8 cellular contexts compared by ENCODE assay signal in the genomic region with DNA sequence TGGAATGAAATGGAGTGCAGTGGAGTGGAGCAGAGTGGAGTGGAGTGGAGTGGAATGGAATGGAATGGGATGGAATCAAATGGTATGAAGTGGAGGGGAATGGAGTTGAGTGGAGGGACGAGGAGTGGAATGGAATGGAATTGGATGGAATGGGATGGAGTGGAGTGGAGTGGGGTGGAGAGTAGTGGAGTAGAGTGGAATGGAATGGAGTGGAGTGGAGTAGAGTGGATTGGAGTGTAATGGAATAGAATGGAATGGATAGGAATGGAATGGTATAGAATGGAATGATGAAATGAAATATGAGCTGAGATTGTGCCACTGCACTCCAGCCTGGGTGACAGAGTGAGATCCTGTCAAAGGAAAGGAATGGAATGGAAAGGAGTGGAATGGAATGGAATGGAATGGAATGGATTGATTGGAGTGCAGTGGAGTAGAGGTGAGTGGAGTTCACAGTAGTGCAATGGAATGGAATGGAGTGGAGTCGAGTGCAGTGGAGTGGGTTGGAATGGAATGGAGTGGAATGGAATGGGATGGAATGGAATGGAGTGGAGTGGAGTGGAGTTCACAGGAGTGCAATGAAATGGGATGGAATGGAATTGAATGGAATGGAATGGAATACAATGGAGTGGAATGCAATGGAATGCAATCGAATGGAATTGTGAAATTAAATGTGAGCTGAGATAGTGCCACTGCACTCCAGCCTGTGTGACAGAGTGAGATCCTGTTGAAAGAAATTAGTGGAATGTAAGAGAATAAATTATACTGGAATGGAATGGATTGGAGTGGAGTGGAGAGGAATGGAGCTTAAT.
A peak's percentile ranks its signal among the peaks of the same experiment; 100 is the strongest.
DNase-seq lines count a peak whose midpoint lies in the region; ATAC-seq and TF ChIP-seq lines count a peak whose summit lies in the region.
"Not testable (repeated sequence)": the region's sequence is repeated elsewhere in the genome, so short reads cannot be mapped to it uniquely, and the experiment has no call there.

No MANE protein-coding gene starts in this region.

- H3K4me3 ChIP-seq in Caco-2 (ENCODE audit: low read depth, low read length) = not testable (repeated sequence)

- not testable (repeated sequence) for H3K4me1 ChIP-seq in Caco-2

- not testable (repeated sequence) for H3K27me3 Mint-ChIP-seq in Caco-2 (ENCODE audit: insufficient read depth, unreplicated experiment); stimulated activated naive B cell treated with anti-CD40 and anti-IgM and Interleukin-4, amounts not matched to agents 10 μg/mL and 1 μg/mL and 100 μg/mL, for 72 hours

- POLR2A ChIA-PET in Caco-2 (lab: Charles Lee) = not testable (repeated sequence)

- not testable (repeated sequence) for H3K4me3 Mint-ChIP-seq in Caco-2 (ENCODE audit: unreplicated experiment); stimulated activated naive B cell treated with anti-CD40 and anti-IgM and Interleukin-4, amounts not matched to agents 10 μg/mL and 1 μg/mL and 100 μg/mL, for 72 hours

- H3K9me3 Mint-ChIP-seq in Caco-2 (ENCODE audit: unreplicated experiment) = peaks cover 33% of the 10 kb centered on the region
- peaks cover 31 to 32% of the 10 kb centered on the region in 2 donors for H3K9me3 Mint-ChIP-seq in activated naive CD4-positive, alpha-beta T cell treated with anti-CD3 and anti-CD28 coated beads, Interleukin-2, amount 50 U/mL, for 72 hours
- H3K9me3 Mint-ChIP-seq in stimulated activated naive B cell treated with anti-CD40 and anti-IgM and Interleukin-4, amounts not matched to agents 10 μg/mL and 1 μg/mL and 100 μg/mL, for 72 hours = peaks cover 25 to 28% of the 10 kb centered on the region in 2 donors

- not testable (repeated sequence) for H3K36me3 Mint-ChIP-seq in Caco-2 (ENCODE audit: insufficient read depth, unreplicated experiment)
- H3K36me3 Mint-ChIP-seq in activated naive CD4-positive, alpha-beta T cell treated with anti-CD3 and anti-CD28 coated beads, Interleukin-2, amount 50 U/mL, for 72 hours = peaks cover 26 to 31% of the 10 kb centered on the region in 2 donors
- peaks cover 7 to 13% of the 10 kb centered on the region in 2 donors for H3K36me3 Mint-ChIP-seq in stimulated activated naive B cell treated with anti-CD40 and anti-IgM and Interleukin-4, amounts not matched to agents 10 μg/mL and 1 μg/mL and 100 μg/mL, for 72 hours

- H3K36me3 ChIP-seq in Caco-2 (ENCODE audit: control insufficient read depth, insufficient read depth, low read length) = not testable (repeated sequence)

- CTCF ChIA-PET in Caco-2 (lab: Charles Lee) = not testable (repeated sequence)

- peak; percentile 50 for ATAC-seq in GM21717 (IDR thresholded peaks at IDR 0.05; ENCODE audit: unreplicated experiment)
- peak; percentile 42 for ATAC-seq in HG03039 (IDR thresholded peaks at IDR 0.05; ENCODE audit: unreplicated experiment)
- ATAC-seq in activated naive CD4-positive, alpha-beta T cell treated with anti-CD3 and anti-CD28 coated beads, Interleukin-2, amount 50 U/mL, for 72 hours = peak; percentile 9 to 37
- ATAC-seq in stimulated activated naive B cell treated with anti-CD40 and anti-IgM and Interleukin-4, amounts not matched to agents 10 μg/mL and 1 μg/mL and 100 μg/mL, for 72 hours (replicated peaks) = peak in 1 of 2 donors; percentile 48

- not testable (repeated sequence) for H3K9me3 ChIP-seq in Caco-2

- H3K4me1 Mint-ChIP-seq in Caco-2 (ENCODE audit: low read depth, unreplicated experiment); stimulated activated naive B cell treated with anti-CD40 and anti-IgM and Interleukin-4, amounts not matched to agents 10 μg/mL and 1 μg/mL and 100 μg/mL, for 72 hours: not testable (repeated sequence)

- not testable (repeated sequence) for BruUV-seq in Caco-2 (replicated peaks; lab: Mats Ljungman, UMichigan)

- DNase-seq in Caco-2 = peak; percentile 1 to 28
- peak; percentile 2 for DNase-seq in RPMI8226
- peak in 1 of 2 donors; percentile 42 for DNase-seq in activated naive CD4-positive, alpha-beta T cell treated with anti-CD3 and anti-CD28 coated beads, Interleukin-2, amount 50 U/mL, for 72 hours (ENCODE audit: low spot score in 2 of 2)
- peak; percentile 71 for DNase-seq in cardiac septum (ENCODE audit: low spot score)
- peak; percentile 11 for DNase-seq in mucosa of gallbladder (ENCODE audit: low spot score)
- DNase-seq in stimulated activated naive B cell treated with anti-CD40 and anti-IgM and Interleukin-4, amounts not matched to agents 10 μg/mL and 1 μg/mL and 100 μg/mL, for 72 hours = peak; percentile 7

- intact Hi-C loops in Caco-2 (cut with micrococcal nuclease; ENCODE audit: unreplicated experiment); cardiac septum (cut with DNase I): not testable (repeated sequence)

- TF ChIP-seq CTCF in Caco-2 (IDR thresholded peaks at IDR 0.05; ENCODE audit: insufficient read depth in 1 of 2, low read depth in 1 of 2, low read length in 1 of 2, severe bottlenecking in 1 of 2, unreplicated experiment in 1 of 2) = not testable (repeated sequence)

- not testable (repeated sequence) for H3K27ac Mint-ChIP-seq in Caco-2 (ENCODE audit: unreplicated experiment); activated naive CD4-positive, alpha-beta T cell treated with anti-CD3 and anti-CD28 coated beads, Interleukin-2, amount 50 U/mL, for 72 hours; stimulated activated naive B cell treated with anti-CD40 and anti-IgM and Interleukin-4, amounts not matched to agents 10 μg/mL and 1 μg/mL and 100 μg/mL, for 72 hours

- H3K27me3 ChIP-seq in Caco-2 (replicated peaks; ENCODE audit: control insufficient read depth, insufficient read depth, low read length) = not testable (repeated sequence)
